ENCODE assay signal across 16 cellular contexts in genomic region chr2:222399038-222399783, GRCh38. TPM values are rescaled to one million over a fixed set of nuclear protein-coding genes. Genes with fewer than 3 reads are reported as not detected.
DNase-seq lines count a peak whose midpoint lies in the region; ATAC-seq, FAIRE-seq and TF ChIP-seq lines count a peak whose summit lies in the region.
"Had no signal": no experiment of that assay in that cellular context is flagged by ENCODE, and none has a peak within 500 bp of the region (broad histone marks: within the 10 kb centered on the region; RNA-seq: fewer than 3 reads in every experiment).

No MANE protein-coding gene starts in this region.

- no peak for FAIRE-seq in bronchial epithelial cell (lab: Jason Lieb, UNC)

- DNase-seq in NCI-H1417 (lab: John Stamatoyannopoulos, UW) (peak; percentile 62 to 95 (median 64)), NCI-H345 (lab: John Stamatoyannopoulos, UW) (peak; percentile 88), bronchial epithelial cell (ENCODE audit: low read depth) (peak; percentile 12), pons (ENCODE audit: low spot score) (peak; percentile 30), NCI-H1048 (lab: John Stamatoyannopoulos, UW) (no peak), cortex of kidney (lab: John Stamatoyannopoulos, UW) (no peak), germinal center (ENCODE audit: low spot score) (no peak)
- DNase-seq: activated B cell treated with CpG ODN at 0.5 μM for 24 hours; activated naive CD8-positive, alpha-beta T cell treated with anti-CD3 and anti-CD28 coated beads, Interleukin-2, amount 10 ng/mL, durations not matched to agents 7 days and 5 days; CD4-positive, alpha-beta T cell; colonic mucosa; GF-D8; GOT3 had no signal

- H3K27me3 ChIP-seq in bronchial epithelial cell (ENCODE audit: control insufficient read depth, insufficient read depth, low read length): no peaks in the 10 kb centered on the region
- H3K27me3 ChIP-seq: colonic mucosa, esophagus muscularis mucosa, neutrophil had no signal

- ATAC-seq in GM21360 (IDR thresholded peaks at IDR 0.05; ENCODE audit: unreplicated experiment): no peak

- H3K36me3 ChIP-seq in bronchial epithelial cell (ENCODE audit: control insufficient read depth, insufficient read depth, low read length): no peaks in the 10 kb centered on the region
- H3K36me3 ChIP-seq: colonic mucosa, esophagus muscularis mucosa, neutrophil had no signal

- no peak overlapping the region for H3K4me3 ChIP-seq in bronchial epithelial cell (ENCODE audit: low read depth, low read length)
- H3K4me3 ChIP-seq: colonic mucosa, esophagus muscularis mucosa had no signal

- no peak for TF ChIP-seq CTCF in bronchial epithelial cell (IDR thresholded peaks at IDR 0.05; ENCODE audit: insufficient read depth, low read length, severe bottlenecking)

RNA-seq across cellular contexts. Expression of gene SGPP2, which starts 25.1 kb away (rescaled TPM):
- total RNA-seq in bronchial epithelial cell: 9.7 and 40.1 TPM in 2 replicates

Comparison
In these comparisons a context has a peak if more than half of its experiments do, and no peak if none do; other contexts are left out.
1. DNase-seq: peak in NCI-H1417 (3 of 3), NCI-H345 (single experiment), bronchial epithelial cell (single experiment) and pons (single experiment); none in NCI-H1048 (single experiment), cortex of kidney (single experiment) and germinal center (single experiment).